13 cellular contexts compared by ENCODE assay signal in the genomic region with DNA sequence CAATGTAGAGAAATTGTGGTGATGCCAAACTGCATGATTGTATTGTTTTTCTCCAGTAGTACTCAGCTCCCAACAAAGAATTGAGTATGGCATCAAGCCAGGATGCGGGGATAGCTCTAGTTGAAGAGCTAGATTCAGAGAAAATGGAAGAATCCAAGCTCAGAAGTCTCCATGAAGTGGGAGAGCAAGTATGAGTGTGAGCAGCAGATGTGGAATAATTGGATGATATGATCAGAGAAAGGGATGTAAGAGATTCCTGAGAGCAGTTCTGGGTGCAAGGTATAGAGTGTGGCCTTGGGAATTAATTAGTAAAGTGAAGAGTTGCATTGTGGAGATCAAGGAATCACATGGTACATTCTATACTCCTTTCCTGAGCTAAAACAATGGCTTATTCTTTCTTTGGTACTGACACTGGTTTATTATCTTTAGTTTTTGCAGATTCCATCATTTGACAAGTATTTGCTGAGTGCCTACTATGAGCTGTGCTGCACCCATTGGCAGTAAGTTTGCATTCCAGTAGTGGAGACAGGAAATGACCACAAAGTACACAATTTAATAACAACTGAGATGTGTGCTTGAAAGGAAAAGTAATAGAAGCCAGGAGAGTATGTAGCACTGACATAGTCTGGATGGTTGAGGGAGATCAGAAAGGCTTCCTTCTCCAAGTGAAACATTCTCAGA.
A peak's percentile ranks its signal among the peaks of the same experiment; 100 is the strongest.
DNase-seq lines count a peak whose midpoint lies in the region; ATAC-seq and TF ChIP-seq lines count a peak whose summit lies in the region.
"Had no signal": no experiment of that assay in that cellular context is flagged by ENCODE, and none has a peak within 500 bp of the region (broad histone marks: within the 10 kb centered on the region; RNA-seq: fewer than 3 reads in every experiment).

No MANE protein-coding gene starts in this region.

- H3K27ac ChIP-seq in PC-3 (ENCODE audit: low read length) (peak overlapping the region; percentile 56), osteoblast (ENCODE audit: low read depth, low read length) (peak overlapping the region; percentile 66)

- H3F3A ChIP-seq in PC-3 (ENCODE audit: low read length, unreplicated experiment), result no peaks in the 10 kb centered on the region

- no peak overlapping the region for H2AFZ ChIP-seq in PC-3 (ENCODE audit: low read length)
- H2AFZ ChIP-seq in osteoblast (ENCODE audit: low read length), result no peak overlapping the region

- ATAC-seq in PC-3, result peak; percentile 87
- no peak for ATAC-seq in stimulated activated naive CD8-positive, alpha-beta T cell treated with anti-CD3 and anti-CD28 coated beads, Interleukin-15, Interleukin-2, amounts not matched to agents 100 U/mL and 50 U/mL, for 24 hours
- ATAC-seq: stimulated activated memory B cell treated with anti-CD40 and anti-IgM and Interleukin-4, amounts not matched to agents 10 μg/mL and 1 μg/mL and 100 μg/mL, for 72 hours had no signal

- H4K20me1 ChIP-seq in PC-3 (ENCODE audit: low read length) (no peaks in the 10 kb centered on the region), osteoblast (ENCODE audit: insufficient read depth, low read length) (no peaks in the 10 kb centered on the region)

- H3K4me2 ChIP-seq in PC-3 (ENCODE audit: low read length), result peak overlapping the region; percentile 32
- peak overlapping the region; percentile 52 for H3K4me2 ChIP-seq in osteoblast (ENCODE audit: insufficient read depth, low read length)

- TF ChIP-seq CTCF in PC-3 (conservative IDR thresholded peaks at IDR 0.05; ENCODE audit: low read depth, low read length), result no peak
- TF ChIP-seq CTCF in osteoblast (IDR thresholded peaks at IDR 0.05; ENCODE audit: extremely low read depth, low read depth, low read length), result no peak

- DNase-seq in EH (ENCODE audit: low read depth) (peak; percentile 92), PC-3 (peak; percentile 73), fibroblast of gingiva (ENCODE audit: low read depth) (peak; percentile 39), osteoblast (ENCODE audit: insufficient read length, low spot score, missing footprints) (peak; percentile 44), glomerular visceral epithelial cell (ENCODE audit: extremely low spot score) (no peak), CD1c-positive myeloid dendritic cell (ENCODE audit: extremely low spot score) (no peak)
- no peak for DNase-seq in NK-92 treated with Interleukin-12 subunit alpha and Interleukin-12 subunit beta, amount 100 ng/mL, for 24 hours (lab: John Stamatoyannopoulos, UW)
- DNase-seq in stimulated activated naive CD8-positive, alpha-beta T cell treated with anti-CD3 and anti-CD28 coated beads, Interleukin-15, Interleukin-2, amounts not matched to agents 100 U/mL and 50 U/mL, for 24 hours, result no peak
- DNase-seq: activated CD4-positive, alpha-beta memory T cell treated with anti-CD3 and anti-CD28 coated beads for 36 hours; erythroblast; mesendoderm; NCI-H2171 had no signal

- intact Hi-C loops in PC-3 (cut with micrococcal nuclease), result no loop called here

- POLR2A ChIA-PET in PC-3 (lab: Charles Lee; ENCODE audit: unreplicated experiment), result interaction anchor here (0.6 kb wide), 1 partner anchor 48 kb away, joined by 6 read pairs; no protein-coding TSS in a partner anchor

- no peaks in the 10 kb centered on the region for H3K36me3 ChIP-seq in PC-3 (ENCODE audit: low read depth, low read length)
- H3K36me3 ChIP-seq in osteoblast (ENCODE audit: insufficient read depth, low read length), result no peaks in the 10 kb centered on the region

- H3K9ac ChIP-seq in PC-3 (ENCODE audit: low read length), result no peak overlapping the region

- H3K9me2 ChIP-seq in PC-3 (replicated peaks; ENCODE audit: low read length), result no peaks in the 10 kb centered on the region

- H3K4me1 ChIP-seq in PC-3 (ENCODE audit: insufficient read depth, low read length) (peaks cover 16% of the 10 kb centered on the region), osteoblast (ENCODE audit: insufficient read depth, low read length) (peaks cover 13% of the 10 kb centered on the region)

- BruUV-seq in PC-3 (replicated peaks; lab: Mats Ljungman, UMichigan), result TSS peak; percentile 20

- CTCF ChIA-PET in PC-3 (lab: Charles Lee), result interaction anchor here (0.6 to 1.3 kb wide), 3 partner anchors 28 to 381 kb away, joined by 3 read pairs; no protein-coding TSS in a partner anchor

- H3K9me3 ChIP-seq in PC-3 (ENCODE audit: low read length), result no peaks in the 10 kb centered on the region
- H3K9me3 ChIP-seq in osteoblast (ENCODE audit: low read depth, low read length), result no peaks in the 10 kb centered on the region

- no peak overlapping the region for H3K4me3 ChIP-seq in PC-3 (ENCODE audit: low read length)
- H3K4me3 ChIP-seq in osteoblast (ENCODE audit: insufficient read depth, low read length), result no peak overlapping the region

- H3K27me3 ChIP-seq in PC-3 (ENCODE audit: low read length), result no peaks in the 10 kb centered on the region
- no peaks in the 10 kb centered on the region for H3K27me3 ChIP-seq in osteoblast (ENCODE audit: insufficient read depth, low read length)

- no peaks in the 10 kb centered on the region for H3K79me2 ChIP-seq in PC-3 (ENCODE audit: low read length)
- H3K79me2 ChIP-seq in osteoblast (ENCODE audit: insufficient read depth, low read length), result no peaks in the 10 kb centered on the region

Comparison
In these comparisons a context has a peak if more than half of its experiments do, and no peak if none do; other contexts are left out.
1. DNase-seq: peak in EH (single experiment), PC-3 (single experiment), fibroblast of gingiva (single experiment) and osteoblast (single experiment); none in glomerular visceral epithelial cell (single experiment), CD1c-positive myeloid dendritic cell (single experiment), NK-92 treated with Interleukin-12 subunit alpha and Interleukin-12 subunit beta, amount 100 ng/mL, for 24 hours (single experiment) and stimulated activated naive CD8-positive, alpha-beta T cell treated with anti-CD3 and anti-CD28 coated beads, Interleukin-15, Interleukin-2, amounts not matched to agents 100 U/mL and 50 U/mL, for 24 hours (single experiment).